In genomic region chr7:156892821-156893706, GRCh38 we compare ENCODE assay signal across 8 cellular contexts. TPM values are rescaled to one million over a fixed set of nuclear protein-coding genes. Genes with fewer than 3 reads are reported as not detected.
DNase-seq lines count a peak whose midpoint lies in the region; ATAC-seq and TF ChIP-seq lines count a peak whose summit lies in the region.

A gene with protein sequence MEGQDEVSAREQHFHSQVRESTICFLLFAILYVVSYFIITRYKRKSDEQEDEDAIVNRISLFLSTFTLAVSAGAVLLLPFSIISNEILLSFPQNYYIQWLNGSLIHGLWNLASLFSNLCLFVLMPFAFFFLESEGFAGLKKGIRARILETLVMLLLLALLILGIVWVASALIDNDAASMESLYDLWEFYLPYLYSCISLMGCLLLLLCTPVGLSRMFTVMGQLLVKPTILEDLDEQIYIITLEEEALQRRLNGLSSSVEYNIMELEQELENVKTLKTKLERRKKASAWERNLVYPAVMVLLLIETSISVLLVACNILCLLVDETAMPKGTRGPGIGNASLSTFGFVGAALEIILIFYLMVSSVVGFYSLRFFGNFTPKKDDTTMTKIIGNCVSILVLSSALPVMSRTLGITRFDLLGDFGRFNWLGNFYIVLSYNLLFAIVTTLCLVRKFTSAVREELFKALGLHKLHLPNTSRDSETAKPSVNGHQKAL (minus strand): TSS chr7:156893183. CDS start chr7:156892993, 190 bp downstream.

- H3K9me3 ChIP-seq in osteoblast (ENCODE audit: low read depth, low read length) (no peaks in the 10 kb centered on the region), thoracic aorta (no peaks in the 10 kb centered on the region)

- no peaks in the 10 kb centered on the region for H3K36me3 ChIP-seq in osteoblast (ENCODE audit: insufficient read depth, low read length)
- H3K36me3 ChIP-seq in thoracic aorta: no peaks in the 10 kb centered on the region

- H3K9me3 Mint-ChIP-seq in activated naive CD4-positive, alpha-beta T cell treated with anti-CD3 and anti-CD28 coated beads, Interleukin-2, amount 50 U/mL, for 72 hours: peaks cover 0 to 6% of the 10 kb centered on the region in 2 donors

- H3K36me3 Mint-ChIP-seq in activated naive CD4-positive, alpha-beta T cell treated with anti-CD3 and anti-CD28 coated beads, Interleukin-2, amount 50 U/mL, for 72 hours: peaks cover 7 to 25% of the 10 kb centered on the region in 2 donors

- H3K27me3 ChIP-seq in osteoblast (ENCODE audit: insufficient read depth, low read length) (no peaks in the 10 kb centered on the region), thoracic aorta (replicated peaks; ENCODE audit: insufficient read depth) (no peaks in the 10 kb centered on the region)

- peak within 1 kb of the TSS; percentile 86 for H2AFZ ChIP-seq in osteoblast (ENCODE audit: low read length)

- peaks cover 20% of the 10 kb centered on the region for H3K79me2 ChIP-seq in osteoblast (ENCODE audit: insufficient read depth, low read length)

- H3K4me3 ChIP-seq in osteoblast (ENCODE audit: insufficient read depth, low read length) (peak within 1 kb of the TSS; percentile 83), thoracic aorta (peak within 1 kb of the TSS; percentile 95)

- TF ChIP-seq CTCF in GM10266 (IDR thresholded peaks at IDR 0.05; ENCODE audit: control insufficient read depth, insufficient read depth, low read depth, missing control alignments) (no peak), osteoblast (IDR thresholded peaks at IDR 0.05; ENCODE audit: extremely low read depth, low read depth, low read length) (peak; percentile 30), thoracic aorta (IDR thresholded peaks at IDR 0.05) (peak; percentile 86)

- H3K4me1 ChIP-seq in osteoblast (ENCODE audit: insufficient read depth, low read length) (no peaks in the 10 kb centered on the region), thoracic aorta (ENCODE audit: control insufficient read depth in 1 of 2, low read depth in 2 of 2) (peaks cover 11 to 15% of the 10 kb centered on the region in 2 donors)

- ATAC-seq in HG02588 (IDR thresholded peaks at IDR 0.05; ENCODE audit: unreplicated experiment): peak; percentile 79
- ATAC-seq in SK-N-SH treated with all-trans-retinoic acid at 6 μM for 48 hours: peak; percentile 94
- ATAC-seq in activated naive CD4-positive, alpha-beta T cell treated with anti-CD3 and anti-CD28 coated beads, Interleukin-2, amount 50 U/mL, for 72 hours: peak; percentile 87 to 92
- ATAC-seq in thoracic aorta (ENCODE audit: insufficient number of reproducible peaks, low FRiP score, low read depth): peak; percentile 94

- H3K27ac Mint-ChIP-seq in activated naive CD4-positive, alpha-beta T cell treated with anti-CD3 and anti-CD28 coated beads, Interleukin-2, amount 50 U/mL, for 72 hours: peak within 1 kb of the TSS; percentile 80 to 92

- H3K4me2 ChIP-seq in osteoblast (ENCODE audit: insufficient read depth, low read length): peak within 1 kb of the TSS; percentile 92

- H3K27ac ChIP-seq in osteoblast (ENCODE audit: low read depth, low read length) (peak within 1 kb of the TSS; percentile 92), thoracic aorta (peak within 1 kb of the TSS; percentile 83 to 85)

- H4K20me1 ChIP-seq in osteoblast (ENCODE audit: insufficient read depth, low read length): no peaks in the 10 kb centered on the region

- DNase-seq in GM10266 (ENCODE audit: extremely low spot score): peak; percentile 99
- peak; percentile 96 for DNase-seq in NCI-H1092 (lab: John Stamatoyannopoulos, UW)
- DNase-seq in activated naive CD4-positive, alpha-beta T cell treated with anti-CD3 and anti-CD28 coated beads, Interleukin-2, amount 50 U/mL, for 72 hours (ENCODE audit: low spot score in 2 of 2): peak; percentile 92 to 97
- DNase-seq in glomerular visceral epithelial cell (ENCODE audit: extremely low spot score): peak; percentile 96
- peak; percentile 99 for DNase-seq in osteoblast (ENCODE audit: insufficient read length, low spot score, missing footprints)
- DNase-seq in thoracic aorta (ENCODE audit: low spot score): peak; percentile 72

TF ChIP-seq in SK-N-SH treated with all-trans-retinoic acid at 6 μM for 48 hours, 23 proteins besides CTCF, POLR2A, EP300 and RAD21:
- TF ChIP-seq SNAI2 (CRISPR knock-in tag; IDR thresholded peaks at IDR 0.05): no peak
- no peak for TF ChIP-seq PPARA (CRISPR knock-in tag; IDR thresholded peaks at IDR 0.05; ENCODE audit: borderline replicate concordance)
- TF ChIP-seq, protein P1, sequence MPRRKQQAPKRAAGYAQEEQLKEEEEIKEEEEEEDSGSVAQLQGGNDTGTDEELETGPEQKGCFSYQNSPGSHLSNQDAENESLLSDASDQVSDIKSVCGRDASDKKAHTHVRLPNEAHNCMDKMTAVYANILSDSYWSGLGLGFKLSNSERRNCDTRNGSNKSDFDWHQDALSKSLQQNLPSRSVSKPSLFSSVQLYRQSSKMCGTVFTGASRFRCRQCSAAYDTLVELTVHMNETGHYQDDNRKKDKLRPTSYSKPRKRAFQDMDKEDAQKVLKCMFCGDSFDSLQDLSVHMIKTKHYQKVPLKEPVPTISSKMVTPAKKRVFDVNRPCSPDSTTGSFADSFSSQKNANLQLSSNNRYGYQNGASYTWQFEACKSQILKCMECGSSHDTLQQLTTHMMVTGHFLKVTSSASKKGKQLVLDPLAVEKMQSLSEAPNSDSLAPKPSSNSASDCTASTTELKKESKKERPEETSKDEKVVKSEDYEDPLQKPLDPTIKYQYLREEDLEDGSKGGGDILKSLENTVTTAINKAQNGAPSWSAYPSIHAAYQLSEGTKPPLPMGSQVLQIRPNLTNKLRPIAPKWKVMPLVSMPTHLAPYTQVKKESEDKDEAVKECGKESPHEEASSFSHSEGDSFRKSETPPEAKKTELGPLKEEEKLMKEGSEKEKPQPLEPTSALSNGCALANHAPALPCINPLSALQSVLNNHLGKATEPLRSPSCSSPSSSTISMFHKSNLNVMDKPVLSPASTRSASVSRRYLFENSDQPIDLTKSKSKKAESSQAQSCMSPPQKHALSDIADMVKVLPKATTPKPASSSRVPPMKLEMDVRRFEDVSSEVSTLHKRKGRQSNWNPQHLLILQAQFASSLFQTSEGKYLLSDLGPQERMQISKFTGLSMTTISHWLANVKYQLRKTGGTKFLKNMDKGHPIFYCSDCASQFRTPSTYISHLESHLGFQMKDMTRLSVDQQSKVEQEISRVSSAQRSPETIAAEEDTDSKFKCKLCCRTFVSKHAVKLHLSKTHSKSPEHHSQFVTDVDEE (CRISPR knock-in tag; IDR thresholded peaks at IDR 0.05): peak; percentile 71; the same call in 1 of the 2 replicates
- no peak for TF ChIP-seq ARNTL (CRISPR knock-in tag; IDR thresholded peaks at IDR 0.05; ENCODE audit: borderline replicate concordance, low read depth)
- 0 out of 2 replicates have a peak, but pooled peaks have one; percentile 10 for TF ChIP-seq ZNF70 (CRISPR knock-in tag; IDR thresholded peaks at IDR 0.05)
- 0 out of 2 replicates have a peak, but pooled peaks have one; percentile 26 for TF ChIP-seq CSRNP3 (CRISPR knock-in tag; IDR thresholded peaks at IDR 0.05)
- 0 out of 2 replicates have a peak, but pooled peaks have one; percentile 37 for TF ChIP-seq CSDC2 (CRISPR knock-in tag; IDR thresholded peaks at IDR 0.05)
- 0 out of 2 replicates have a peak, but pooled peaks have one; percentile 14 for TF ChIP-seq ESRRG (CRISPR knock-in tag; IDR thresholded peaks at IDR 0.05)
- TF ChIP-seq BACH2 (CRISPR knock-in tag; IDR thresholded peaks at IDR 0.05; ENCODE audit: borderline replicate concordance): peak; percentile 54; the same call in 1 of the 2 replicates

RNA-seq across cellular contexts. Expression of the gene that starts here (rescaled TPM):
- total RNA-seq in activated naive CD4-positive, alpha-beta T cell treated with anti-CD3 and anti-CD28 coated beads, Interleukin-2, amount 50 U/mL, for 72 hours: 10 to 100 TPM; 28.3 to 52.4 TPM
- 39.4 and 44.8 TPM in 2 replicates for total RNA-seq in osteoblast
- 10 to 100 TPM; 54.3 to 56.6 TPM for total RNA-seq in thoracic aorta

Comparison
In these comparisons a context has a peak if more than half of its experiments do, and no peak if none do; other contexts are left out.
1. Peak in every context shown above with its lines: DNase-seq, ATAC-seq, H3K4me3 ChIP-seq and H3K27ac ChIP-seq.